19 cellular contexts compared by ENCODE assay signal in genomic region chr7:5314864-5315263, GRCh38. TPM values are rescaled to one million over a fixed set of nuclear protein-coding genes. Genes with fewer than 3 reads are reported as not detected.
DNase-seq lines count a peak whose midpoint lies in the region; ATAC-seq and TF ChIP-seq lines count a peak whose summit lies in the region.
"Had no signal": no experiment of that assay in that cellular context is flagged by ENCODE, and none has a peak within 500 bp of the region (broad histone marks: within the 10 kb centered on the region; RNA-seq: fewer than 3 reads in every experiment).

No MANE protein-coding gene starts in this region.

- H3K9ac ChIP-seq in neuronal stem cell (ENCODE audit: low read depth, low read length, poor library complexity), result no peak overlapping the region
- H3K9ac ChIP-seq: BLaER1 had no signal

- H3K36me3 ChIP-seq in left ventricle myocardium inferior (peaks cover 82% of the 10 kb centered on the region), neuronal stem cell (replicated peaks in 1 of 2; ENCODE audit: control insufficient read depth in 2 of 2, insufficient read depth in 2 of 2, low read length in 2 of 2) (peaks cover 18 to 68% of the 10 kb centered on the region in 2 donors)

- ATAC-seq in right cardiac atrium (peak in 1 of 2 donors; percentile 10), GM19035 (IDR thresholded peaks at IDR 0.05; ENCODE audit: unreplicated experiment) (no peak), T-cell (replicated peaks in 1 of 4) (no peak), GM18498 (IDR thresholded peaks at IDR 0.05; ENCODE audit: unreplicated experiment) (no peak)

- no peak overlapping the region for H2BK5ac ChIP-seq in neuronal stem cell (ENCODE audit: low read length)

- H4K91ac ChIP-seq in neuronal stem cell (ENCODE audit: low read depth, low read length, poor library complexity), result no peak overlapping the region

- H2BK12ac ChIP-seq in neuronal stem cell (ENCODE audit: low read length), result no peak overlapping the region

- peak overlapping the region; percentile 31 for H3K23ac ChIP-seq in neuronal stem cell (ENCODE audit: low read depth, low read length, poor library complexity)

- H3K27ac ChIP-seq in right cardiac atrium (ENCODE audit: low read length), result no peak overlapping the region
- no peak overlapping the region for H3K27ac ChIP-seq in left ventricle myocardium inferior (replicated peaks)
- H3K27ac ChIP-seq in RWPE1, result peak overlapping the region; percentile 16; the same call in 1 of the 2 replicates
- H3K27ac ChIP-seq in neuronal stem cell (replicated peaks; ENCODE audit: low read length), result no peak overlapping the region
- H3K27ac ChIP-seq: BLaER1, HL-60 had no signal

- H2AK5ac ChIP-seq in neuronal stem cell (ENCODE audit: low read depth, low read length), result no peak overlapping the region

- no peak overlapping the region for H3K18ac ChIP-seq in neuronal stem cell (ENCODE audit: low read length)

- intact Hi-C loops in right cardiac atrium (cut with DNase I), result no loop called here
- intact Hi-C loops in left ventricle myocardium inferior (cut with micrococcal nuclease), result no loop called here

- CTCF ChIA-PET in RWPE1 (lab: Yijun Ruan, JAX), result no interaction called here
- CTCF ChIA-PET in T-cell (lab: Charles Lee), result no interaction called here

- H3K79me1 ChIP-seq in neuronal stem cell (ENCODE audit: low read depth, low read length), result peaks cover 3% of the 10 kb centered on the region

- no peak overlapping the region for H3K4ac ChIP-seq in neuronal stem cell (ENCODE audit: low read length)

- H3K4me1 Mint-ChIP-seq in T-cell, result no peaks in the 10 kb centered on the region
- H3K4me1 Mint-ChIP-seq: CD14-positive monocyte; CD4-positive, alpha-beta memory T cell had no signal

- no peak overlapping the region for H3K14ac ChIP-seq in neuronal stem cell (ENCODE audit: low read length)

- peak in 2 of 3 donors; percentile 56 to 57 for DNase-seq in right cardiac atrium
- no peak for DNase-seq in left ventricle myocardium inferior
- no peak for DNase-seq in RWPE1 (ENCODE audit: low spot score)
- no peak for DNase-seq in neuronal stem cell (ENCODE audit: low spot score)
- DNase-seq in T-cell, result no peak
- DNase-seq: 8988T; CD4-positive, alpha-beta memory T cell; DMS153; DMS79; GDM1; HCEC 1CT; HFFc6; KG1 had no signal

- peaks cover 0 to 13% (median 4%) of the 10 kb centered on the region in 3 donors for H3K9me3 Mint-ChIP-seq in T-cell

- no peaks in the 10 kb centered on the region for H3K4me1 ChIP-seq in right cardiac atrium (ENCODE audit: control insufficient read depth, insufficient read depth, low read length)
- H3K4me1 ChIP-seq in left ventricle myocardium inferior, result no peaks in the 10 kb centered on the region
- peaks cover 0 to 2% of the 10 kb centered on the region in 2 donors for H3K4me1 ChIP-seq in neuronal stem cell (ENCODE audit: control insufficient read depth in 2 of 2, insufficient read depth in 1 of 2, low read depth in 1 of 2, low read length in 2 of 2)
- H3K4me1 ChIP-seq: BLaER1 had no signal

- POLR2A ChIA-PET in RWPE1 (lab: Yijun Ruan, JAX; ENCODE audit: low non-redundant PET), result no interaction called here
- POLR2A ChIA-PET in T-cell (lab: Charles Lee), result no interaction called here

- no peak overlapping the region for H4K8ac ChIP-seq in neuronal stem cell (ENCODE audit: low read depth, low read length)

- peaks cover 44% of the 10 kb centered on the region for H3K36me3 Mint-ChIP-seq in T-cell

- no peak overlapping the region for H2AFZ ChIP-seq in neuronal stem cell (ENCODE audit: low read length)

- H3K9me3 ChIP-seq in right cardiac atrium (ENCODE audit: control insufficient read depth, low read length) (no peaks in the 10 kb centered on the region), left ventricle myocardium inferior (replicated peaks) (peaks cover 15% of the 10 kb centered on the region), neuronal stem cell (replicated peaks in 1 of 2; ENCODE audit: control insufficient read depth in 2 of 2, insufficient read depth in 1 of 2, low read depth in 1 of 2, low read length in 2 of 2) (peaks cover 5 to 13% of the 10 kb centered on the region in 2 donors)

- no peaks in the 10 kb centered on the region for H3K27me3 Mint-ChIP-seq in T-cell
- H3K27me3 Mint-ChIP-seq: CD4-positive, alpha-beta memory T cell; IgD-negative memory B cell had no signal

- no peak overlapping the region for H2BK120ac ChIP-seq in neuronal stem cell (ENCODE audit: low read depth, low read length)

- H3K27ac Mint-ChIP-seq in T-cell, result no peak overlapping the region
- H3K27ac Mint-ChIP-seq: CD4-positive, alpha-beta memory T cell; HFFc6; IgD-negative memory B cell had no signal

- 89% methylated on average over 19 of the region's 19 CpGs for WGBS in right cardiac atrium
- no CpG with 5 or more reads among the region's 19 CpGs for WGBS in neuronal stem cell (ENCODE audit: extremely low coverage in 2 of 2, insufficient read length in 2 of 2, insufficient replicate concordance in 1 of 2), 2 donors

- H3K4me3 Mint-ChIP-seq in T-cell, result no peak overlapping the region
- H3K4me3 Mint-ChIP-seq: CD14-positive monocyte; CD4-positive, alpha-beta memory T cell; HFFc6; IgD-negative memory B cell had no signal

- no peak overlapping the region for H3K4me3 ChIP-seq in right cardiac atrium (ENCODE audit: low read length)
- H3K4me3 ChIP-seq in left ventricle myocardium inferior, result no peak overlapping the region
- H3K4me3 ChIP-seq in neuronal stem cell (ENCODE audit: low read length in 2 of 2), result no peak overlapping the region
- H3K4me3 ChIP-seq: BLaER1 had no signal

- no peaks in the 10 kb centered on the region for H3K27me3 ChIP-seq in right cardiac atrium (ENCODE audit: control insufficient read depth, insufficient read depth)
- no peaks in the 10 kb centered on the region for H3K27me3 ChIP-seq in left ventricle myocardium inferior (ENCODE audit: low read depth)
- no peaks in the 10 kb centered on the region for H3K27me3 ChIP-seq in neuronal stem cell (ENCODE audit: control insufficient read depth in 3 of 3, insufficient read depth in 3 of 3, low read depth in 1 of 3, low read length in 3 of 3)
- H3K27me3 ChIP-seq: BLaER1 had no signal

- H3K4me2 ChIP-seq in neuronal stem cell (ENCODE audit: insufficient read depth, low read length, poor library complexity, severe bottlenecking), result no peak overlapping the region
- H3K4me2 ChIP-seq: BLaER1 had no signal

- no peak overlapping the region for H2BK15ac ChIP-seq in neuronal stem cell (ENCODE audit: low read length)

- no peak for TF ChIP-seq CTCF in left ventricle myocardium inferior (IDR thresholded peaks at IDR 0.05; ENCODE audit: borderline replicate concordance)
- no peak for TF ChIP-seq CTCF in RWPE1 (conservative IDR thresholded peaks at IDR 0.05; ENCODE audit: low read depth)

RNA-seq across cellular contexts. Expression of gene SLC29A4, which starts 32.1 kb away (rescaled TPM):
- total RNA-seq in right cardiac atrium (1 to 10 TPM; 2.9 to 5.5 (median 3.6) TPM), left ventricle myocardium inferior (3.7 TPM), T-cell (under 1 TPM; 0.20 to 0.49 (median 0.32) TPM)
- 11.8 TPM for polyA plus RNA-seq in right cardiac atrium
- polyA plus RNA-seq in neuronal stem cell (2013, experiment 1 of 2), result 29.0 TPM
- polyA plus RNA-seq in neuronal stem cell (2013, experiment 2 of 2), result 28.9 TPM
- polyA plus RNA-seq: IgD-negative memory B cell had no signal

Comparison
In these comparisons a context has a peak if more than half of its experiments do, and no peak if none do; other contexts are left out.
1. DNase-seq: peak in right cardiac atrium (2 of 3); none in left ventricle myocardium inferior (single experiment), RWPE1 (single experiment), neuronal stem cell (single experiment) and T-cell (0 of 34).